In genomic region chr6:152218887-152219286, GRCh38 we compare ENCODE assay signal across 20 cellular contexts.
"Had no signal": no experiment of that assay in that cellular context is flagged by ENCODE, and none has a peak within 500 bp of the region (broad histone marks: within the 10 kb centered on the region; RNA-seq: fewer than 3 reads in every experiment).

No MANE protein-coding gene starts in this region.

- DNase-seq: activated CD4-positive, alpha-beta T cell treated with anti-CD3 and anti-CD28 coated beads for 4 hours; activated CD4-positive, alpha-beta T cell treated with anti-CD3 and anti-CD28 coated beads, Interleukin-2, amount 50 U/mL, for 48 hours; activated CD4-positive, CD25-positive, alpha-beta regulatory T cell; activated CD8-positive, alpha-beta memory T cell treated with anti-CD3 and anti-CD28 coated beads, Interleukin-2, amount 50 U/mL, for 48 hours; activated effector memory CD4-positive, alpha-beta T cell treated with Interleukin-2 at 50 U/mL for 16 hours; activated naive CD4-positive, alpha-beta T cell treated with anti-CD3 and anti-CD28 coated beads, Interleukin-2, amount 10 ng/mL, durations not matched to agents 7 days and 5 days; activated T-cell treated with anti-CD3 and anti-CD28 coated beads, Interleukin-2, amount 50 U/mL, for 48 hours; amygdala; cerebellar nuclear complex; left colon; nucleus accumbens; right cardiac atrium; stimulated activated CD4-positive, alpha-beta T cell treated with anti-CD3 and anti-CD28 coated beads, Interleukin-4, amount 100 ng/mL, for 24 hours; stimulated activated naive CD8-positive, alpha-beta T cell treated with anti-CD3 and anti-CD28 coated beads, Interleukin-15, Interleukin-2, amounts not matched to agents 100 U/mL and 50 U/mL, for 24 hours; upper lobe of left lung had no signal

- H2AFZ ChIP-seq: parathyroid adenoma had no signal

- H3K79me2 ChIP-seq: parathyroid adenoma had no signal

- H3K27ac ChIP-seq: coronary artery, esophagus muscularis mucosa, parathyroid adenoma, upper lobe of left lung had no signal

- H3K27ac Mint-ChIP-seq: activated naive CD4-positive, alpha-beta T cell treated with anti-CD3 and anti-CD28 coated beads, Interleukin-2, amount 10 ng/mL, durations not matched to agents 7 days and 5 days; memory B cell; nephron had no signal

- H3K4me3 Mint-ChIP-seq: activated naive CD4-positive, alpha-beta T cell treated with anti-CD3 and anti-CD28 coated beads, Interleukin-2, amount 10 ng/mL, durations not matched to agents 7 days and 5 days; memory B cell; nephron had no signal

- H3K9ac ChIP-seq: parathyroid adenoma had no signal

- H3K4me1 ChIP-seq: esophagus muscularis mucosa, parathyroid adenoma, upper lobe of left lung had no signal

- ATAC-seq: left colon; right cardiac atrium; stimulated activated naive CD8-positive, alpha-beta T cell treated with anti-CD3 and anti-CD28 coated beads, Interleukin-15, Interleukin-2, amounts not matched to agents 100 U/mL and 50 U/mL, for 24 hours had no signal

- H3K27me3 ChIP-seq: esophagus muscularis mucosa, upper lobe of left lung had no signal

- H3K27me3 Mint-ChIP-seq: activated naive CD4-positive, alpha-beta T cell treated with anti-CD3 and anti-CD28 coated beads, Interleukin-2, amount 10 ng/mL, durations not matched to agents 7 days and 5 days; memory B cell had no signal

- H3K4me3 ChIP-seq: coronary artery, esophagus muscularis mucosa, upper lobe of left lung had no signal

- H3K4me1 Mint-ChIP-seq: activated naive CD4-positive, alpha-beta T cell treated with anti-CD3 and anti-CD28 coated beads, Interleukin-2, amount 10 ng/mL, durations not matched to agents 7 days and 5 days; memory B cell; nephron had no signal
